8 cellular contexts compared by ENCODE assay signal in the genomic region with DNA sequence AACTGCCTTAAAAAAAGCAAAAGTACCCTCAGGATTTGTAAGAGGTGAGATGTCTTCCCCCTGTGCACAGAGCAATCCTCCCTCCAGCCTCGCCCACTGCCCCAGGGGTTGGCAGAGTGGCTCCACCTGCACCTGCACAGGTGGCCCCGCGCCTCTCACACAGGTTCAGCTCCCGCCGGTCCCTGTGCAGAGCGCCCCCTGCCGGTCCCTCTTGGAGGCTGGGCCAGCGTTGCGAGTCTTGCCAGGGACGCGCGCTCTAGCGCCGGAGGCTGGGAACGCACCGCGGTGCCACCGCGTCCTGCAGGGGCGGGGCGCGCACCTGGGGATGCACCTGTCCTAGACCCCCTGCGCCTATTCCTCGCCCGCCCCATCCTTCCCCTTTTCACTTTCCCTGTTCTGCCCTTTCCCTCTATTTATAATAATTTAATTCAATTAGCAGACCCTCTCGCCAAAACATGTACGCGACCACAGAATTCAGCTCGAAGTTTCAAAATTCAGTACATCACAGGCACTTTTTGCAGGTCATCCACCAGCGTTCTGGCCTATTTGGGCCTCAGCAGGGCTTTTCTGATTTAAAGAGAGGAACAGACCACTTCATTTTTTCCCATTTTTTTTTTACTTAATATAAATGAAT.
DNase-seq lines count a peak whose midpoint lies in the region; ATAC-seq lines count a peak whose summit lies in the region.

No MANE protein-coding gene starts in this region.

- peak; percentile 37 for DNase-seq in Right ventricle myocardium superior
- DNase-seq in cardiac septum (ENCODE audit: low spot score), result no peak
- peak; percentile 54 for DNase-seq in activated CD8-positive, alpha-beta T cell treated with anti-CD3 and anti-CD28 coated beads, Interleukin-2, amount 10 ng/mL, durations not matched to agents 7 days and 5 days
- DNase-seq in mucosa of gallbladder (ENCODE audit: low spot score), result peak; percentile 41
- no peak for DNase-seq in SHP77 treated with DMSO at 0.1 percent for 48 hours (lab: John Stamatoyannopoulos, UW)
- DNase-seq in GOT3 (lab: John Stamatoyannopoulos, UW), result no peak
- DNase-seq in ureter (ENCODE audit: low spot score), result no peak

- H3K36me3 Mint-ChIP-seq in activated CD8-positive, alpha-beta T cell treated with anti-CD3 and anti-CD28 coated beads, Interleukin-2, amount 10 ng/mL, durations not matched to agents 7 days and 5 days (ENCODE audit: low read depth), result no peaks in the 10 kb centered on the region

- POLR2A ChIA-PET in activated CD8-positive, alpha-beta T cell treated with anti-CD3 and anti-CD28 coated beads, Interleukin-2, amount 10 ng/mL, durations not matched to agents 7 days and 5 days (lab: Charles Lee), result no interaction called here

- H3K27me3 Mint-ChIP-seq in activated CD8-positive, alpha-beta T cell treated with anti-CD3 and anti-CD28 coated beads, Interleukin-2, amount 10 ng/mL, durations not matched to agents 7 days and 5 days (ENCODE audit: low read depth), result no peaks in the 10 kb centered on the region

- intact Hi-C loops in Right ventricle myocardium superior (cut with DNase I), result no loop called here
- intact Hi-C loops in cardiac septum (cut with DNase I), result no loop called here

- no peaks in the 10 kb centered on the region for H3K9me3 Mint-ChIP-seq in activated CD8-positive, alpha-beta T cell treated with anti-CD3 and anti-CD28 coated beads, Interleukin-2, amount 10 ng/mL, durations not matched to agents 7 days and 5 days (ENCODE audit: insufficient read depth)

- no peak overlapping the region for H3K4me3 Mint-ChIP-seq in activated CD8-positive, alpha-beta T cell treated with anti-CD3 and anti-CD28 coated beads, Interleukin-2, amount 10 ng/mL, durations not matched to agents 7 days and 5 days

- ATAC-seq in Right ventricle myocardium superior (ENCODE audit: poor library complexity), result no peak
- ATAC-seq in HG03060 (IDR thresholded peaks at IDR 0.05; ENCODE audit: low read depth, unreplicated experiment), result peak; percentile 75
- peak; percentile 58 for ATAC-seq in activated CD8-positive, alpha-beta T cell treated with anti-CD3 and anti-CD28 coated beads, Interleukin-2, amount 10 ng/mL, durations not matched to agents 7 days and 5 days

- CTCF ChIA-PET in activated CD8-positive, alpha-beta T cell treated with anti-CD3 and anti-CD28 coated beads, Interleukin-2, amount 10 ng/mL, durations not matched to agents 7 days and 5 days (lab: Charles Lee), result interaction anchor here (1.7 kb wide), 1 partner anchor 499 kb away, joined by 3 read pairs; no protein-coding TSS in a partner anchor

- H3K4me1 Mint-ChIP-seq in activated CD8-positive, alpha-beta T cell treated with anti-CD3 and anti-CD28 coated beads, Interleukin-2, amount 10 ng/mL, durations not matched to agents 7 days and 5 days (ENCODE audit: low read depth), result no peaks in the 10 kb centered on the region

- H3K27ac Mint-ChIP-seq in activated CD8-positive, alpha-beta T cell treated with anti-CD3 and anti-CD28 coated beads, Interleukin-2, amount 10 ng/mL, durations not matched to agents 7 days and 5 days, result no peak overlapping the region

Comparison
In these comparisons a context has a peak if more than half of its experiments do, and no peak if none do; other contexts are left out.
1. DNase-seq: peak in Right ventricle myocardium superior (single experiment), activated CD8-positive, alpha-beta T cell treated with anti-CD3 and anti-CD28 coated beads, Interleukin-2, amount 10 ng/mL, durations not matched to agents 7 days and 5 days (single experiment) and mucosa of gallbladder (single experiment); none in cardiac septum (single experiment), SHP77 treated with DMSO at 0.1 percent for 48 hours (single experiment), GOT3 (single experiment) and ureter (single experiment).